Comparison of ENCODE assay signal across 17 cellular contexts in the genomic region with DNA sequence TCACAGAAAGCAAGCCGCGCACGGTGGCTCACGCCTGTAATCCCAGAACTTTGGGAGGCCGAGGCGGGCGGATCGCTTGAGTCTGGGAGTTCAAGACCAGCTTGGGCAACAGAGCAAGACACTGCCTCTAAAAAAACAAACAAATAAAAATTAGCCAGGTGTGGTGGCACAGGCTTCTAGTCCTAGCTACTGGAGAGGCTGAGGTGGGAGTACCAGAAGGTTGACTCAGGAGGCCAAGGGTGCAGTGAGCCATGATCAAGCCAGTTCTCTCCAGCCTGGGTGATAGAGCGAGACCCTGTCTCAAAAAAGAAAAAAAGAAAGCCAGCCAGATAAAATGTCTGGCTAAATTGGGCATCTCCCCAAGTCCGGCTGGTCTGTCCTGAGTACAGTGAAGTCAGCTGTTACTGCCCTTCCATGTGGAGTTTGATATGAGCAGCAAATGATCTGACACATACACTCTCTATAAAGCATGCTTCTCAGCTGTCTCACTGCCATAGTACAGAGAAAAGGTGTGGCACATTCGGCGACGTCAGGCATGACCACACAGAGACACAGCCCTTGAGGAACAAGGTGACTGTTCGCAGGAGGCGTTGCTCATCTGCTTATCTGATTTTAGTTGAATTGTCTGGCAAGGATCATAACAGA. TPM values are rescaled to one million over a fixed set of nuclear protein-coding genes. Genes with fewer than 3 reads are reported as not detected.
DNase-seq lines count a peak whose midpoint lies in the region; ATAC-seq, FAIRE-seq and TF ChIP-seq lines count a peak whose summit lies in the region.
"Had no signal": no experiment of that assay in that cellular context is flagged by ENCODE, and none has a peak within 500 bp of the region (broad histone marks: within the 10 kb centered on the region; RNA-seq: fewer than 3 reads in every experiment).

No MANE protein-coding gene starts in this region.

- no peaks in the 10 kb centered on the region for H3K9me3 Mint-ChIP-seq in memory B cell
- H3K9me3 Mint-ChIP-seq in naive thymus-derived CD8-positive, alpha-beta T cell: no peaks in the 10 kb centered on the region

- no peak for TF ChIP-seq EP300 in K562 (IDR thresholded peaks at IDR 0.05; ENCODE audit: low read length)

- DNase-seq in K562 (ENCODE audit: extremely low read depth in 1 of 4, low spot score in 3 of 4) (no peak), memory B cell (ENCODE audit: low spot score in 2 of 2) (no peak), testis (no peak), G401 (ENCODE audit: low spot score) (no peak), hippocampal formation (lab: John Stamatoyannopoulos, UW) (no peak)
- no peak for DNase-seq in naive thymus-derived CD8-positive, alpha-beta T cell
- DNase-seq: activated CD4-positive, alpha-beta T cell treated with anti-CD3 and anti-CD28 coated beads for 4 hours; activated effector memory CD4-positive, alpha-beta T cell treated with anti-CD3 and anti-CD28 coated beads, Interleukin-2, amount 50 U/mL, for 16 hours; left cardiac atrium; NCI-H1694; NCI-H82; ovary had no signal

- H4K20me1 ChIP-seq in BLaER1 (peaks cover 6% of the 10 kb centered on the region; the same call in 1 of the 2 replicates), K562 (replicated peaks; ENCODE audit: control insufficient read depth, insufficient read depth, low read length) (no peaks in the 10 kb centered on the region)

- H3K27ac ChIP-seq in BLaER1: peak overlapping the region; percentile 16; the same call in 1 of the 2 replicates
- peak overlapping the region; percentile 34 for H3K27ac ChIP-seq in KOPT-K1 (ENCODE audit: low read depth, low read length, poor library complexity, severe bottlenecking)
- H3K27ac ChIP-seq in K562 (ENCODE audit: extremely low read depth, low read depth, low read length): no peak overlapping the region
- H3K27ac ChIP-seq in testis: no peak overlapping the region
- H3K27ac ChIP-seq: ovary, vagina had no signal

- ATAC-seq in K562 (0 out of 3 replicates have a peak, but pooled peaks have one; percentile 33), memory B cell (ENCODE audit: low read depth) (peak; percentile 49)
- ATAC-seq in naive thymus-derived CD8-positive, alpha-beta T cell: no peak

- 68% methylated on average over 15 of the region's 15 CpGs for WGBS in K562 (ENCODE audit: insufficient coverage, low coverage, missing lambda C conversion rate)
- WGBS in testis, 2 donors: 91% methylated on average over 15 of the region's 15 CpGs

- intact Hi-C loops in K562 (cut with micrococcal nuclease) (no loop called here), testis (cut with DNase I; ENCODE audit: low total_unique reads) (no loop called here)

- H3K4me1 ChIP-seq in BLaER1: peaks cover 66% of the 10 kb centered on the region
- peaks cover 4 to 13% of the 10 kb centered on the region in 2 experiments; a peak in 3 of 5 replicates for H3K4me1 ChIP-seq in K562 (replicated peaks in 1 of 2; ENCODE audit: control insufficient read depth in 2 of 2, insufficient read depth in 2 of 2, low read length in 2 of 2)
- no peaks in the 10 kb centered on the region for H3K4me1 ChIP-seq in testis

- POLR2A ChIA-PET in K562 (lab: Yijun Ruan, JAX): interaction anchor here (0.8 kb wide), 1 partner anchor 928 kb away, joined by 3 read pairs; no protein-coding TSS in a partner anchor
- POLR2A ChIA-PET in naive thymus-derived CD8-positive, alpha-beta T cell (lab: Charles Lee): interaction anchor here (1.6 kb wide), 1 partner anchor 13 kb away, joined by 5 read pairs; a partner anchor contains a TSS

- H3K36me3 Mint-ChIP-seq in memory B cell: peaks cover 38% of the 10 kb centered on the region
- peaks cover 0 to 44% (median 23%) of the 10 kb centered on the region in 3 donors for H3K36me3 Mint-ChIP-seq in naive thymus-derived CD8-positive, alpha-beta T cell

- BruUV-seq in K562 (replicated peaks; lab: Mats Ljungman, UMichigan): no TSS peak

- H3K27me3 Mint-ChIP-seq in memory B cell: no peaks in the 10 kb centered on the region
- H3K27me3 Mint-ChIP-seq in naive thymus-derived CD8-positive, alpha-beta T cell: no peaks in the 10 kb centered on the region

- peak overlapping the region; percentile 87 for H3K27ac Mint-ChIP-seq in memory B cell
- peak overlapping the region in 1 of 10 donors; percentile 3 for H3K27ac Mint-ChIP-seq in naive thymus-derived CD8-positive, alpha-beta T cell

- H2AFZ ChIP-seq in K562 (ENCODE audit: low read depth, low read length): no peak overlapping the region

- H3K9me3 ChIP-seq in BLaER1 (no peaks in the 10 kb centered on the region), KOPT-K1 (ENCODE audit: insufficient read depth, low read length, poor library complexity, severe bottlenecking) (no peaks in the 10 kb centered on the region), K562 (replicated peaks; ENCODE audit: control insufficient read depth, insufficient read depth, low read depth, low read length) (0 out of 2 replicates have a peak, but pooled peaks cover 2% of the 10 kb centered on the region), testis (no peaks in the 10 kb centered on the region)
- H3K9me3 ChIP-seq: ovary, vagina had no signal

- no peak for TF ChIP-seq RAD21 in K562 (CRISPR knock-in tag; conservative IDR thresholded peaks at IDR 0.05 in 1 of 2, IDR thresholded peaks at IDR 0.05 in 1 of 2)

- H3K27me3 ChIP-seq in BLaER1: no peaks in the 10 kb centered on the region
- H3K27me3 ChIP-seq in K562 (ENCODE audit: control insufficient read depth in 2 of 2, insufficient read depth in 2 of 2, low read length in 2 of 2): no peaks in the 10 kb centered on the region
- H3K27me3 ChIP-seq in testis: no peaks in the 10 kb centered on the region
- H3K27me3 ChIP-seq: ovary, vagina had no signal

- H3K4me1 Mint-ChIP-seq in memory B cell: peaks cover 53% of the 10 kb centered on the region
- peaks cover 6 to 44% (median 7%) of the 10 kb centered on the region in 4 donors for H3K4me1 Mint-ChIP-seq in naive thymus-derived CD8-positive, alpha-beta T cell

- no peak overlapping the region for H3K9ac ChIP-seq in BLaER1
- no peak overlapping the region for H3K9ac ChIP-seq in K562 (ENCODE audit: insufficient read depth in 1 of 2, low read depth in 2 of 2, low read length in 2 of 2)

- in situ Hi-C loops in K562 (cut with MboI) (no loop called here), G401 (cut with HindIII; ENCODE audit: low sequenced_read_pairs) (no loop called here)

- peak; percentile 67 for FAIRE-seq in K562 (lab: Jason Lieb, UNC)
- FAIRE-seq: endometrium had no signal

- CTCF ChIA-PET in K562 (lab: Yijun Ruan, JAX; ENCODE audit: low intra/inter-chr PET ratio): interaction anchor here (0.9 to 1.1 kb wide), 2 partner anchors 12 to 14 kb away, joined by 3 to 5 read pairs; no protein-coding TSS in a partner anchor

- no peak for TF ChIP-seq POLR2A in K562 (conservative IDR thresholded peaks at IDR 0.05)
- no peak for TF ChIP-seq POLR2A in testis (IDR thresholded peaks at IDR 0.05)

- no peak for TF ChIP-seq CTCF in K562 (IDR thresholded peaks at IDR 0.05 in 2 of 3, conservative IDR thresholded peaks at IDR 0.05 in 1 of 3; ENCODE audit: insufficient read depth in 2 of 3, low read depth in 1 of 3, low read length in 3 of 3)
- TF ChIP-seq CTCF in testis (IDR thresholded peaks at IDR 0.05): no peak

- peaks cover 56% of the 10 kb centered on the region for H3K36me3 ChIP-seq in BLaER1
- peaks cover 61% of the 10 kb centered on the region for H3K36me3 ChIP-seq in KOPT-K1 (ENCODE audit: insufficient read depth, low read length)
- no peaks in the 10 kb centered on the region for H3K36me3 ChIP-seq in K562 (ENCODE audit: control insufficient read depth, insufficient read depth, low read length)
- H3K36me3 ChIP-seq in testis (ENCODE audit: low read depth, missing control alignments): no peaks in the 10 kb centered on the region
- H3K36me3 ChIP-seq: ovary had no signal

- H3K4me3 Mint-ChIP-seq in memory B cell: no peak overlapping the region
- H3K4me3 Mint-ChIP-seq in naive thymus-derived CD8-positive, alpha-beta T cell: no peak overlapping the region

- H3K4me2 ChIP-seq in BLaER1: peak overlapping the region; percentile 69
- H3K4me2 ChIP-seq in K562 (ENCODE audit: insufficient read depth, low read length): no peak overlapping the region

- no peaks in the 10 kb centered on the region for H3K9me1 ChIP-seq in K562 (ENCODE audit: control insufficient read depth, insufficient read depth, low read length)

- H3K79me2 ChIP-seq in K562 (ENCODE audit: control insufficient read depth, insufficient read depth, low read length): no peaks in the 10 kb centered on the region

- no peak overlapping the region for H3K4me3 ChIP-seq in BLaER1
- H3K4me3 ChIP-seq in K562: no peak overlapping the region
- H3K4me3 ChIP-seq in testis: no peak overlapping the region
- H3K4me3 ChIP-seq: ovary, SK-N-MC, vagina had no signal

TF ChIP-seq in K562, 482 proteins besides CTCF, POLR2A, EP300 and RAD21 (continues in another document):
- TF ChIP-seq NR4A1 (CRISPR knock-in tag; IDR thresholded peaks at IDR 0.05) (no peak), NR4A1 (tag; IDR thresholded peaks at IDR 0.05) (no peak), CREM (IDR thresholded peaks at IDR 0.05; ENCODE audit: low read depth) (peak; percentile 40; the same call in 1 of the 2 replicates)

RNA-seq across cellular contexts. Expression of a gene that starts 13.0 kb away (rescaled TPM):
- total RNA-seq in K562 (2011; cell fraction: chromatin; rRNA removed; ENCODE audit: low replicate concordance): 2.9 and 4.0 TPM in 2 replicates
- 1.4 and 1.8 TPM in 2 replicates for total RNA-seq in K562 (2011; cell fraction: nucleolus; rRNA removed)
- 2.6 and 2.7 TPM in 2 replicates for total RNA-seq in K562 (2011; cell fraction: nucleoplasm; rRNA removed)
- total RNA-seq in K562 (2014; rRNA removed): 3.1 and 3.7 TPM in 2 replicates
- total RNA-seq in K562 (2014; rRNA removed; fragmentation: Illumina TruSeq; extraction: Trizol): 3.1 and 3.3 TPM in 2 replicates
- total RNA-seq in K562 (2015; rRNA removed; fragmentation: Illumina TruSeq; extraction: Trizol): 3.8 and 4.3 TPM in 2 replicates
- total RNA-seq in K562 (2021): 3.2 and 3.4 TPM in 2 replicates
- 1.5 and 2.5 TPM in 2 replicates for polyA plus RNA-seq in K562 (2011; rRNA removed)
- 1.1 and 1.2 TPM in 2 replicates for polyA plus RNA-seq in K562 (2011; cell fraction: cytosol; rRNA removed)
- 1.1 and 1.2 TPM in 2 replicates for polyA plus RNA-seq in K562 (2011; cell fraction: nucleus; rRNA removed)
- 3.6 and 4.1 TPM in 2 replicates for polyA plus RNA-seq in K562 (2012)
- polyA plus RNA-seq in K562 (2014; fragmentation: Illumina TruSeq; extraction: Trizol): 3.3 and 3.6 TPM in 2 replicates
- polyA plus RNA-seq in K562 (2014; fragmentation: Nextera tagmentation; extraction: Ambion mirVana): 1 to 10 TPM; 3.6 to 4.1 TPM
- 2.6 and 2.8 TPM in 2 replicates for polyA plus RNA-seq in K562 (2014; rRNA removed)
- polyA minus RNA-seq in K562 (2011; rRNA and poly(A)+ RNA removed): 1.8 and 2.0 TPM in 2 replicates
- 0.48 and 0.91 TPM in 2 replicates for polyA minus RNA-seq in K562 (2011; cell fraction: cytosol; rRNA and poly(A)+ RNA removed)
- 0.67 and 0.78 TPM in 2 replicates for polyA minus RNA-seq in K562 (2011; cell fraction: nucleus; rRNA and poly(A)+ RNA removed)
- 1 to 10 TPM; 5.6 to 6.2 TPM for total RNA-seq in testis
- polyA plus RNA-seq in testis (ENCODE audit: insufficient read depth, low read depth, low replicate concordance): 12.2 TPM
- 0.12 and 0.14 TPM in 2 replicates for total RNA-seq in G401 (2014; rRNA removed; shearing (Covaris generic))
- total RNA-seq in naive thymus-derived CD8-positive, alpha-beta T cell: 10 to 100 TPM; 10.3 to 10.4 TPM
- polyA plus RNA-seq in naive thymus-derived CD8-positive, alpha-beta T cell: 1 to 10 TPM; 1.6 to 2.9 (median 1.8) TPM

Comparison
In these comparisons a context has a peak if more than half of its experiments do, and no peak if none do; other contexts are left out.
1. H3K27ac ChIP-seq: peak in BLaER1 (single experiment) and KOPT-K1 (single experiment); none in K562 (single experiment) and testis (0 of 2).
2. ATAC-seq: peak in K562 (single experiment) and memory B cell (single experiment); none in naive thymus-derived CD8-positive, alpha-beta T cell (0 of 2).